Comparison of ENCODE assay signal across 20 cellular contexts in genomic region chr18:28511421-28511821, GRCh38.
DNase-seq lines count a peak whose midpoint lies in the region; ATAC-seq, FAIRE-seq and TF ChIP-seq lines count a peak whose summit lies in the region.
"Had no signal": no experiment of that assay in that cellular context is flagged by ENCODE, and none has a peak within 500 bp of the region (broad histone marks: within the 10 kb centered on the region; RNA-seq: fewer than 3 reads in every experiment).

No MANE protein-coding gene starts in this region.

- peak; percentile 88 for FAIRE-seq in H54 (lab: Jason Lieb, UNC)
- FAIRE-seq: K562, small intestine had no signal

- H3K27me3 ChIP-seq in RWPE2 (ENCODE audit: insufficient read depth, poor library complexity, severe bottlenecking): no peaks in the 10 kb centered on the region
- H3K27me3 ChIP-seq: ovary had no signal

- peaks cover 9% of the 10 kb centered on the region for H3K4me1 ChIP-seq in RWPE2 (ENCODE audit: insufficient read depth, poor library complexity, severe bottlenecking)
- H3K4me1 ChIP-seq: Caco-2 had no signal

- H3K4me3 ChIP-seq in RWPE2 (ENCODE audit: severe bottlenecking): no peak overlapping the region
- H3K4me3 ChIP-seq: K562, ovary had no signal

- H3K27ac Mint-ChIP-seq in osteocyte (ENCODE audit: unreplicated experiment): peak overlapping the region; percentile 11
- H3K27ac Mint-ChIP-seq in natural killer cell treated with Interleukin-12 subunit alpha and Interleukin-12 subunit beta and Interleukin-15 and Interleukin-18, amount 100 ng/mL, for 72 hours: no peak overlapping the region
- H3K27ac Mint-ChIP-seq: activated CD4-positive, alpha-beta memory T cell treated with anti-CD3 and anti-CD28 coated beads for 36 hours; activated naive CD8-positive, alpha-beta T cell treated with anti-CD3 and anti-CD28 coated beads, Interleukin-2, amount 10 ng/mL, durations not matched to agents 7 days and 5 days had no signal

- H3K27me3 Mint-ChIP-seq in osteocyte (ENCODE audit: unreplicated experiment): no peaks in the 10 kb centered on the region
- no peaks in the 10 kb centered on the region for H3K27me3 Mint-ChIP-seq in natural killer cell treated with Interleukin-12 subunit alpha and Interleukin-12 subunit beta and Interleukin-15 and Interleukin-18, amount 100 ng/mL, for 72 hours
- H3K27me3 Mint-ChIP-seq: activated CD4-positive, alpha-beta memory T cell treated with anti-CD3 and anti-CD28 coated beads for 36 hours; activated naive CD8-positive, alpha-beta T cell treated with anti-CD3 and anti-CD28 coated beads, Interleukin-2, amount 10 ng/mL, durations not matched to agents 7 days and 5 days had no signal

- H3K9me3 ChIP-seq in RWPE2 (ENCODE audit: severe bottlenecking): no peaks in the 10 kb centered on the region
- H3K9me3 ChIP-seq: Caco-2, ovary had no signal

- peak overlapping the region; percentile 37 for H3K27ac ChIP-seq in RWPE2 (ENCODE audit: poor library complexity, severe bottlenecking)
- H3K27ac ChIP-seq: ovary had no signal

- ATAC-seq in RWPE2 (ENCODE audit: low read depth): peak; percentile 74
- ATAC-seq in GM18505 (IDR thresholded peaks at IDR 0.05; ENCODE audit: unreplicated experiment): no peak
- no peak for ATAC-seq in natural killer cell treated with Interleukin-12 subunit alpha and Interleukin-12 subunit beta and Interleukin-15 and Interleukin-18, amount 100 ng/mL, for 72 hours
- ATAC-seq: K562, left lobe of liver had no signal

- no peaks in the 10 kb centered on the region for H3K36me3 Mint-ChIP-seq in osteocyte (ENCODE audit: unreplicated experiment)
- H3K36me3 Mint-ChIP-seq in natural killer cell treated with Interleukin-12 subunit alpha and Interleukin-12 subunit beta and Interleukin-15 and Interleukin-18, amount 100 ng/mL, for 72 hours: no peaks in the 10 kb centered on the region
- H3K36me3 Mint-ChIP-seq: activated CD4-positive, alpha-beta memory T cell treated with anti-CD3 and anti-CD28 coated beads for 36 hours; activated naive CD8-positive, alpha-beta T cell treated with anti-CD3 and anti-CD28 coated beads, Interleukin-2, amount 10 ng/mL, durations not matched to agents 7 days and 5 days had no signal

- peaks cover 4% of the 10 kb centered on the region for H3K9me3 Mint-ChIP-seq in osteocyte (ENCODE audit: unreplicated experiment)
- H3K9me3 Mint-ChIP-seq in natural killer cell treated with Interleukin-12 subunit alpha and Interleukin-12 subunit beta and Interleukin-15 and Interleukin-18, amount 100 ng/mL, for 72 hours: peaks cover 19% of the 10 kb centered on the region

- no peaks in the 10 kb centered on the region for H3K36me3 ChIP-seq in RWPE2 (ENCODE audit: low read depth)
- H3K36me3 ChIP-seq: ovary had no signal

- no peak overlapping the region for H3K4me3 Mint-ChIP-seq in osteocyte (ENCODE audit: unreplicated experiment)
- no peak overlapping the region for H3K4me3 Mint-ChIP-seq in natural killer cell treated with Interleukin-12 subunit alpha and Interleukin-12 subunit beta and Interleukin-15 and Interleukin-18, amount 100 ng/mL, for 72 hours
- H3K4me3 Mint-ChIP-seq: activated CD4-positive, alpha-beta memory T cell treated with anti-CD3 and anti-CD28 coated beads for 36 hours; activated naive CD8-positive, alpha-beta T cell treated with anti-CD3 and anti-CD28 coated beads, Interleukin-2, amount 10 ng/mL, durations not matched to agents 7 days and 5 days had no signal

- peaks cover 24% of the 10 kb centered on the region for H3K4me1 Mint-ChIP-seq in osteocyte (ENCODE audit: unreplicated experiment)
- peaks cover 0 to 4% of the 10 kb centered on the region in 2 donors for H3K4me1 Mint-ChIP-seq in natural killer cell treated with Interleukin-12 subunit alpha and Interleukin-12 subunit beta and Interleukin-15 and Interleukin-18, amount 100 ng/mL, for 72 hours (ENCODE audit: low read depth in 2 of 2)
- H3K4me1 Mint-ChIP-seq: activated naive CD8-positive, alpha-beta T cell treated with anti-CD3 and anti-CD28 coated beads, Interleukin-2, amount 10 ng/mL, durations not matched to agents 7 days and 5 days had no signal

- peak; percentile 3 for DNase-seq in H54 (ENCODE audit: insufficient read length, low spot score)
- DNase-seq in RWPE2 (ENCODE audit: low spot score): no peak
- DNase-seq in fibroblast of peridontal ligament (ENCODE audit: extremely low read depth): peak; percentile 30
- no peak for DNase-seq in osteocyte (ENCODE audit: extremely low spot score, unreplicated experiment)
- no peak for DNase-seq in GM19238 (ENCODE audit: insufficient read length, low spot score)
- no peak for DNase-seq in NCI-H2107 treated with DMSO at 0.1 percent for 48 hours (lab: John Stamatoyannopoulos, UW; ENCODE audit: unreplicated experiment)
- DNase-seq in natural killer cell treated with Interleukin-12 subunit alpha and Interleukin-12 subunit beta and Interleukin-15 and Interleukin-18, amount 100 ng/mL, for 72 hours (ENCODE audit: low spot score): no peak
- DNase-seq: activated CD4-positive, alpha-beta memory T cell treated with anti-CD3 and anti-CD28 coated beads for 36 hours; activated naive CD8-positive, alpha-beta T cell treated with anti-CD3 and anti-CD28 coated beads, Interleukin-2, amount 10 ng/mL, durations not matched to agents 7 days and 5 days; activated T-cell treated with anti-CD3 and anti-CD28 coated beads, Interleukin-2, amount 50 U/mL, for 48 hours; AML-193; Caco-2; effector memory CD4-positive, alpha-beta T cell; NCI-H1105; NCI-H2107; ovary; small intestine had no signal

- TF ChIP-seq POLR2A in H54 (IDR thresholded peaks at IDR 0.05; ENCODE audit: low read depth, low read length): no peak
- TF ChIP-seq POLR2A in GM18505 (IDR thresholded peaks at IDR 0.05; ENCODE audit: borderline replicate concordance, extremely low read depth, insufficient read depth, insufficient read length): no peak

- no peak for TF ChIP-seq CTCF in RWPE2 (IDR thresholded peaks at IDR 0.05; ENCODE audit: poor library complexity, severe bottlenecking)
- no peak for TF ChIP-seq CTCF in osteocyte (IDR thresholded peaks at IDR 0.05)

Comparison
In these comparisons a context has a peak if more than half of its experiments do, and no peak if none do; other contexts are left out.
1. DNase-seq: peak in H54 (single experiment) and fibroblast of peridontal ligament (single experiment); none in RWPE2 (single experiment), osteocyte (single experiment), GM19238 (single experiment), NCI-H2107 treated with DMSO at 0.1 percent for 48 hours (single experiment) and natural killer cell treated with Interleukin-12 subunit alpha and Interleukin-12 subunit beta and Interleukin-15 and Interleukin-18, amount 100 ng/mL, for 72 hours (single experiment).